ENCODE assay signal across 8 cellular contexts in genomic region chr17:51764387-51764971, GRCh38.
DNase-seq lines count a peak whose midpoint lies in the region; ATAC-seq and TF ChIP-seq lines count a peak whose summit lies in the region.

No MANE protein-coding gene starts in this region.

- peaks cover 3% of the 10 kb centered on the region for H3K4me1 ChIP-seq in adipocyte (ENCODE audit: control insufficient read depth, insufficient read depth, low read length)
- H3K4me1 ChIP-seq in right atrium auricular region, result no peaks in the 10 kb centered on the region

- intact Hi-C loops in sciatic nerve (cut with DNase I), result no loop called here

- H3K9ac ChIP-seq in adipocyte (ENCODE audit: low read length), result no peak overlapping the region

- DNase-seq in SIG-M5 treated with dmso at 0.1 percent for 504 hours (lab: John Stamatoyannopoulos, UW; ENCODE audit: unreplicated experiment) (peak; percentile 73), SIG-M5 (lab: John Stamatoyannopoulos, UW) (no peak), MV-4-11 (lab: John Stamatoyannopoulos, UW) (peak; percentile 47), SK-N-DZ (ENCODE audit: low spot score) (peak; percentile 68), adipocyte (ENCODE audit: low read depth) (peak; percentile 66), right atrium auricular region (ENCODE audit: low spot score) (peak; percentile 59), sciatic nerve (ENCODE audit: low spot score) (no peak)

- H3K27ac ChIP-seq in right atrium auricular region, result no peak overlapping the region

- H3K4me3 ChIP-seq in adipocyte (ENCODE audit: low read length) (no peak overlapping the region), right atrium auricular region (no peak overlapping the region)

- H3K36me3 ChIP-seq in adipocyte (ENCODE audit: control insufficient read depth, insufficient read depth, low read length, severe bottlenecking), result no peaks in the 10 kb centered on the region
- H3K36me3 ChIP-seq in right atrium auricular region, result no peaks in the 10 kb centered on the region

- peaks cover 47% of the 10 kb centered on the region for H3K27me3 ChIP-seq in adipocyte (replicated peaks; ENCODE audit: control insufficient read depth, insufficient read depth, low read length)
- H3K27me3 ChIP-seq in right atrium auricular region, result no peaks in the 10 kb centered on the region

- peak; percentile 67 to 81 for TF ChIP-seq CTCF in right atrium auricular region (IDR thresholded peaks at IDR 0.05)

- H3K9me3 ChIP-seq in adipocyte (ENCODE audit: control insufficient read depth, low read length) (no peaks in the 10 kb centered on the region), right atrium auricular region (no peaks in the 10 kb centered on the region)

- peak; percentile 91 for ATAC-seq in HG02571 (IDR thresholded peaks at IDR 0.05; ENCODE audit: unreplicated experiment)
- peak; percentile 80 for ATAC-seq in sciatic nerve

Comparison
In these comparisons a context has a peak if more than half of its experiments do, and no peak if none do; other contexts are left out.
1. DNase-seq: peak in SIG-M5 treated with dmso at 0.1 percent for 504 hours (single experiment), MV-4-11 (single experiment), SK-N-DZ (single experiment), adipocyte (single experiment) and right atrium auricular region (single experiment); none in SIG-M5 (single experiment) and sciatic nerve (single experiment).